In the genomic region with DNA sequence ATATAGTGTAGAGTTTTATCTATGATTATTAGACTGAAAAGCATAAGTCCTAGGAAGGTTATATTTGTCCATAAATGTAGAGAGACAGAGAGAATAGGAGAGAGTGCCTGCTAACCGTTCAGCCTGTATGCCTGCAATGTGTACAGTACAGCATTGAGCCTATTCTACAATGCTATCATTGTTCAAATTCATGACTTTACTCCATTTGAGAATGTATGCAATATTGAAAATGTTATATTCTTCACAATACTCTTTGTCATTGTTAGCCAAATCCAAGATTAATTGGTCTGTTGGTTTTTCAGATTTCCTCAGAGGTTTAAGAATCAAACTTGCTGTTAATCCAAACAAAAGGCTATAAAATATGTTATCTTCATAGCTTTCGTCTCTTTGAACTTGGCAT, we compare ENCODE assay signal across 29 cellular contexts.
"Had no signal": no experiment of that assay in that cellular context is flagged by ENCODE, and none has a peak within 500 bp of the region (broad histone marks: within the 10 kb centered on the region; RNA-seq: fewer than 3 reads in every experiment).

No MANE protein-coding gene starts in this region.

- H3K4me1 Mint-ChIP-seq: endodermal cell, WTC11 had no signal

- H3K4me3 ChIP-seq: ascending aorta, breast epithelium, cardiac muscle cell, colonic mucosa, gastrocnemius medialis, heart left ventricle had no signal

- ATAC-seq: activated naive CD4-positive, alpha-beta T cell treated with anti-CD3 and anti-CD28 coated beads, Interleukin-2, amount 50 U/mL, for 72 hours; activated T-cell treated with anti-CD3 and anti-CD28 coated beads, Interleukin-2, amount 50 U/mL, for 72 hours; esophagus mucosa; gastrocnemius medialis; heart left ventricle; WTC11 had no signal

- H3K27ac Mint-ChIP-seq: activated CD4-positive, alpha-beta memory T cell treated with anti-CD3 and anti-CD28 coated beads, Interleukin-2, amount 10 ng/mL, durations not matched to agents 7 days and 5 days; activated CD4-positive, alpha-beta T cell treated with anti-CD3 and anti-CD28 coated beads, Interleukin-2, amount 10 ng/mL, durations not matched to agents 7 days and 5 days; activated naive CD4-positive, alpha-beta T cell treated with anti-CD3 and anti-CD28 coated beads, Interleukin-2, amount 10 ng/mL, durations not matched to agents 7 days and 5 days; activated naive CD4-positive, alpha-beta T cell treated with anti-CD3 and anti-CD28 coated beads, Interleukin-2, amount 50 U/mL, for 72 hours; activated naive CD8-positive, alpha-beta T cell treated with anti-CD3 and anti-CD28 coated beads, Interleukin-2, amount 10 ng/mL, durations not matched to agents 7 days and 5 days; activated T-cell treated with anti-CD3 and anti-CD28 coated beads, Interleukin-2, amount 50 U/mL, for 24 hours; activated T-cell treated with anti-CD3 and anti-CD28 coated beads, Interleukin-2, amount 50 U/mL, for 72 hours; endodermal cell; WTC11 had no signal

- DNase-seq: activated CD4-positive, alpha-beta memory T cell treated with anti-CD3 and anti-CD28 coated beads, Interleukin-2, amount 10 ng/mL, durations not matched to agents 7 days and 5 days; activated CD4-positive, alpha-beta T cell treated with anti-CD3 and anti-CD28 coated beads for 1 hour; activated CD4-positive, alpha-beta T cell treated with anti-CD3 and anti-CD28 coated beads for 4 hours; activated CD4-positive, alpha-beta T cell treated with anti-CD3 and anti-CD28 coated beads, Interleukin-2, amount 10 ng/mL, durations not matched to agents 7 days and 5 days; activated CD4-positive, alpha-beta T cell treated with anti-CD3 and anti-CD28 coated beads, Interleukin-2, amount 50 U/mL, for 4 hours; activated CD8-positive, alpha-beta memory T cell treated with anti-CD3 and anti-CD28 coated beads, Interleukin-2, amount 50 U/mL, for 48 hours; activated gamma-delta T cell; activated naive CD4-positive, alpha-beta T cell; activated naive CD4-positive, alpha-beta T cell treated with anti-CD3 and anti-CD28 coated beads, Interleukin-2, amount 10 ng/mL, durations not matched to agents 7 days and 5 days; activated naive CD8-positive, alpha-beta T cell treated with anti-CD3 and anti-CD28 coated beads, Interleukin-2, amount 10 ng/mL, durations not matched to agents 7 days and 5 days; activated T-cell treated with anti-CD3 and anti-CD28 coated beads for 4 hours; activated T-cell treated with anti-CD3 and anti-CD28 coated beads, Interleukin-2, amount 50 U/mL, for 24 hours; activated T-cell treated with anti-CD3 and anti-CD28 coated beads, Interleukin-2, amount 50 U/mL, for 72 hours; central memory CD4-positive, alpha-beta T cell; cerebellar nuclear complex; colonic mucosa; effector CD8-positive, alpha-beta T cell; endodermal cell; gastrocnemius medialis; glutamatergic neuron; heart left ventricle; T-helper 2 cell had no signal

- H3K4me3 Mint-ChIP-seq: activated CD4-positive, alpha-beta memory T cell treated with anti-CD3 and anti-CD28 coated beads, Interleukin-2, amount 10 ng/mL, durations not matched to agents 7 days and 5 days; activated CD4-positive, alpha-beta T cell treated with anti-CD3 and anti-CD28 coated beads, Interleukin-2, amount 10 ng/mL, durations not matched to agents 7 days and 5 days; activated naive CD4-positive, alpha-beta T cell treated with anti-CD3 and anti-CD28 coated beads, Interleukin-2, amount 10 ng/mL, durations not matched to agents 7 days and 5 days; activated naive CD8-positive, alpha-beta T cell treated with anti-CD3 and anti-CD28 coated beads, Interleukin-2, amount 10 ng/mL, durations not matched to agents 7 days and 5 days; activated T-cell treated with anti-CD3 and anti-CD28 coated beads, Interleukin-2, amount 50 U/mL, for 24 hours; activated T-cell treated with anti-CD3 and anti-CD28 coated beads, Interleukin-2, amount 50 U/mL, for 72 hours; brain; endodermal cell; WTC11 had no signal
